Comparison of ENCODE assay signal across 8 cellular contexts in the genomic region with DNA sequence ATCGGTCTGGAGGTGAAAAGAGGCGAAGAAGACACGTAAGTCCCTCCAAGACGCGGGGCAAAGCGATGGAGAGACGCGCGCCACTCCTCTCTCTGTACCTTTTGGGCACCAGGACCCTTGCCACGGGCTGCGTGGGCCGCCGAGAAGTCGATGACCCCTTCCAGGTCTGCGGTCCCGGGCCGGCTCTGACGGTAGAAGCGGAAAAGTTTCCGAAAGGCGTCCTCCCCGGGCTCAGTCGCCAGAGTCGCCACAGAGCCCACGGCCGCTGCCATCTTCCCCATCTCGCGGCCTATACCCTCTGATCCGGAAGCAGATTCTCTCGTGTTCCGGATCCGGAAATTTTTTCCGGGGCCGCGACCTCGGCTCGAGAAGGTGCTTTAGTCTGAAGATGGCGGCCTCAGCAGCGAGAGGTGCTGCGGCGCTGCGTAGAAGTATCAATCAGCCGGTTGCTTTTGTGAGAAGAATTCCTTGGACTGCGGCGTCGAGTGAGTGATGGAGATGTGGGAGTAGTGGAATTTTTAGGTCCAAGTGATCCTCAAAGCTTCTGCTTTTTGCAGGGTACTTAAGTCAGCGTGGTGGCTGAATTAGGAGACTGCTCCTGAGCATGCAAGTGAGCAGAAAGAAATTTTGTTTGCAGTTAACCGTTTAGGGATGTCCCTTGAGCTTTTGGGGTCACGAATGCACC.
DNase-seq lines count a peak whose midpoint lies in the region; TF ChIP-seq lines count a peak whose summit lies in the region.

A gene with protein sequence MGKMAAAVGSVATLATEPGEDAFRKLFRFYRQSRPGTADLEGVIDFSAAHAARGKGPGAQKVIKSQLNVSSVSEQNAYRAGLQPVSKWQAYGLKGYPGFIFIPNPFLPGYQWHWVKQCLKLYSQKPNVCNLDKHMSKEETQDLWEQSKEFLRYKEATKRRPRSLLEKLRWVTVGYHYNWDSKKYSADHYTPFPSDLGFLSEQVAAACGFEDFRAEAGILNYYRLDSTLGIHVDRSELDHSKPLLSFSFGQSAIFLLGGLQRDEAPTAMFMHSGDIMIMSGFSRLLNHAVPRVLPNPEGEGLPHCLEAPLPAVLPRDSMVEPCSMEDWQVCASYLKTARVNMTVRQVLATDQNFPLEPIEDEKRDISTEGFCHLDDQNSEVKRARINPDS (minus strand): TSS at position 300 of the 685 bp plus-strand sequence. CDS start 19 bp downstream, at position 281.
A gene (plus strand): TSS at position 380 of the 685 bp plus-strand sequence. CDS start 9 bp downstream, at position 389.

- peak; percentile 65 for DNase-seq in GDM1 (lab: John Stamatoyannopoulos, UW)
- peak; percentile 80 for DNase-seq in HCEC 1CT
- DNase-seq in MM.1S = peak; percentile 80
- peak; percentile 48 for DNase-seq in SHP77 treated with DMSO at 0.1 percent for 48 hours (lab: John Stamatoyannopoulos, UW)
- DNase-seq in activated gamma-delta T cell treated with Interleukin-2 at 50 U/mL for 16 hours = peak; percentile 84
- peak; percentile 74 for DNase-seq in foreskin melanocyte

- no peaks in the 10 kb centered on the region for H4K20me1 ChIP-seq in MM.1S (ENCODE audit: insufficient read depth, low read length)

- H3K27ac ChIP-seq in MM.1S (ENCODE audit: low read length) = no peak within 1 kb of the TSS
- H3K27ac ChIP-seq in subcutaneous abdominal adipose tissue (ENCODE audit: low read depth, low read length) = peak within 1 kb of the TSS; percentile 54

- peaks cover 57% of the 10 kb centered on the region for H3K79me2 ChIP-seq in MM.1S (ENCODE audit: low read length)

- H3K9ac ChIP-seq in MM.1S (ENCODE audit: low read length) (peak within 1 kb of the TSS; percentile 74), subcutaneous abdominal adipose tissue (ENCODE audit: low read length in 5 of 5) (peak within 1 kb of the TSS; percentile 82 to 97 (median 83))

- H3K36me3 ChIP-seq in MM.1S (replicated peaks; ENCODE audit: insufficient read depth, low read length) (no peaks in the 10 kb centered on the region), neuron (ENCODE audit: insufficient read depth, low read length) (peaks cover 43% of the 10 kb centered on the region), subcutaneous abdominal adipose tissue (ENCODE audit: control insufficient read depth in 5 of 5, insufficient read depth in 5 of 5, low read length in 5 of 5) (peaks cover 22 to 38% (median 31%) of the 10 kb centered on the region in 5 donors)

- H3K27me3 ChIP-seq in MM.1S (replicated peaks; ENCODE audit: insufficient read depth, low read length) (no peaks in the 10 kb centered on the region), neuron (ENCODE audit: insufficient read depth, low read length) (no peaks in the 10 kb centered on the region), subcutaneous abdominal adipose tissue (ENCODE audit: control insufficient read depth in 5 of 5, insufficient read depth in 4 of 5, low read length in 5 of 5) (no peaks in the 10 kb centered on the region)

- peak within 1 kb of the TSS; percentile 72 for H3K4me2 ChIP-seq in MM.1S (ENCODE audit: low read depth, low read length)

- TF ChIP-seq CTCF in MM.1S (IDR thresholded peaks at IDR 0.05; ENCODE audit: low read length) = no peak

- H2AFZ ChIP-seq in MM.1S (ENCODE audit: low read length) (peak within 1 kb of the TSS; percentile 92), neuron (ENCODE audit: low read depth, low read length) (peak within 1 kb of the TSS; percentile 30)

- H3K9me3 ChIP-seq in MM.1S (replicated peaks; ENCODE audit: insufficient read depth, low read length) = no peaks in the 10 kb centered on the region
- H3K9me3 ChIP-seq in neuron (ENCODE audit: low read length) = no peaks in the 10 kb centered on the region
- H3K9me3 ChIP-seq in subcutaneous abdominal adipose tissue (ENCODE audit: control insufficient read depth in 5 of 5, low read length in 5 of 5) = no peaks in the 10 kb centered on the region

- H3K9me2 ChIP-seq in MM.1S (replicated peaks; ENCODE audit: insufficient read depth, low read length) = no peaks in the 10 kb centered on the region

- H3K4me3 ChIP-seq in MM.1S (ENCODE audit: low read length) (peak within 1 kb of the TSS; percentile 90), neuron (ENCODE audit: low read length) (peak within 1 kb of the TSS; percentile 67), subcutaneous abdominal adipose tissue (ENCODE audit: low read depth in 1 of 5, low read length in 5 of 5) (peak within 1 kb of the TSS; percentile 96 to 100 (median 100))

- H3K4me1 ChIP-seq in MM.1S (ENCODE audit: low read length) (peaks cover 8% of the 10 kb centered on the region; the same call in 1 of the 2 replicates), neuron (ENCODE audit: insufficient read depth, low read length) (peaks cover 27% of the 10 kb centered on the region), subcutaneous abdominal adipose tissue (ENCODE audit: control insufficient read depth in 5 of 5, insufficient read depth in 5 of 5, low read length in 5 of 5) (peaks cover 9 to 36% (median 31%) of the 10 kb centered on the region in 5 donors)

- no peaks in the 10 kb centered on the region; the same call in 1 of the 2 replicates for H3F3A ChIP-seq in MM.1S (ENCODE audit: insufficient read depth, low read length)
